ENCODE assay signal across 8 cellular contexts in genomic region chr14:59028476-59029202, GRCh38.
A peak's percentile ranks its signal among the peaks of the same experiment; 100 is the strongest.
DNase-seq lines count a peak whose midpoint lies in the region; ATAC-seq and TF ChIP-seq lines count a peak whose summit lies in the region.

No MANE protein-coding gene starts in this region.

- intact Hi-C loops in Right ventricle myocardium inferior (cut with DNase I) (loop anchor here (10.0 kb wide), 1 partner anchor 394 kb away; the partner anchor contains the start of gene DACT1), cardiac septum (cut with DNase I) (loop anchor here (5.0 to 10.0 kb wide), 3 partner anchors 99 to 416 kb away; no protein-coding TSS in a partner anchor), left lung (cut with DNase I) (no loop called here)

- H3K36me3 ChIP-seq in left lung, result no peaks in the 10 kb centered on the region

- no peaks in the 10 kb centered on the region for H3K4me1 ChIP-seq in left lung

- no peaks in the 10 kb centered on the region for H3K9me3 ChIP-seq in left lung

- no peaks in the 10 kb centered on the region for H3K27me3 ChIP-seq in left lung

- DNase-seq in Right ventricle myocardium inferior (ENCODE audit: missing footprints) (no peak), cardiac septum (ENCODE audit: low spot score) (no peak), HFF-Myc (ENCODE audit: extremely low read depth, low read depth) (peak; percentile 97), M059J (ENCODE audit: low read depth) (peak; percentile 98), RPMI7951 (ENCODE audit: low read depth) (peak; percentile 98), cerebellar cortex (ENCODE audit: low spot score) (peak; percentile 82), left lung (peak; percentile 40 to 66)
- DNase-seq in stimulated activated CD8-positive, alpha-beta memory T cell treated with anti-CD3 and anti-CD28 coated beads, Interleukin-4, amount 100 ng/mL, for 48 hours, result peak; percentile 48

- TF ChIP-seq CTCF in HFF-Myc (IDR thresholded peaks at IDR 0.05; ENCODE audit: low read depth, low read length, missing control alignments) (peak; percentile 90), left lung (IDR thresholded peaks at IDR 0.05) (peak; percentile 67 to 69)

- no peak overlapping the region for H3K27ac ChIP-seq in left lung

- ATAC-seq in Right ventricle myocardium inferior, result peak; percentile 80
- ATAC-seq in left lung, result peak; percentile 94

- no peak overlapping the region for H3K4me3 ChIP-seq in HFF-Myc (replicated peaks; ENCODE audit: low read depth, low read length)
- no peak overlapping the region for H3K4me3 ChIP-seq in left lung

Comparison
In these comparisons a context has a peak if more than half of its experiments do, and no peak if none do; other contexts are left out.
1. DNase-seq: peak in HFF-Myc (single experiment), M059J (single experiment), RPMI7951 (single experiment), cerebellar cortex (single experiment), left lung (2 of 2) and stimulated activated CD8-positive, alpha-beta memory T cell treated with anti-CD3 and anti-CD28 coated beads, Interleukin-4, amount 100 ng/mL, for 48 hours (single experiment); none in Right ventricle myocardium inferior (single experiment) and cardiac septum (single experiment).
2. intact Hi-C loops: an anchor here in Right ventricle myocardium inferior (10.0 kb wide) and cardiac septum (5.0 to 10.0 kb wide); none called in left lung.